Comparison of ENCODE assay signal across 12 cellular contexts in genomic region chr12:93176166-93176565, GRCh38.
DNase-seq lines count a peak whose midpoint lies in the region; ATAC-seq and TF ChIP-seq lines count a peak whose summit lies in the region.
"Had no signal": no experiment of that assay in that cellular context is flagged by ENCODE, and none has a peak within 500 bp of the region (broad histone marks: within the 10 kb centered on the region; RNA-seq: fewer than 3 reads in every experiment).

No MANE protein-coding gene starts in this region.

- H3K9ac ChIP-seq in adipocyte (ENCODE audit: low read length): peak overlapping the region; percentile 15

- POLR2A ChIA-PET in BJ (lab: Charles Lee): interaction anchor here (0.6 kb wide), 1 partner anchor 189 kb away, joined by 5 read pairs; no protein-coding TSS in a partner anchor

- no peaks in the 10 kb centered on the region for H3K27me3 ChIP-seq in BJ (ENCODE audit: control insufficient read depth, insufficient read depth, low read length)
- H3K27me3 ChIP-seq in adipocyte (replicated peaks; ENCODE audit: control insufficient read depth, insufficient read depth, low read length): no peaks in the 10 kb centered on the region
- H3K27me3 ChIP-seq in psoas muscle (ENCODE audit: insufficient read depth in 3 of 3, low read length in 2 of 3): no peaks in the 10 kb centered on the region
- H3K27me3 ChIP-seq in lower lobe of right lung (ENCODE audit: low read depth): no peaks in the 10 kb centered on the region

- TF ChIP-seq CTCF in BJ (IDR thresholded peaks at IDR 0.05; ENCODE audit: insufficient read depth, low read depth, low read length): no peak
- TF ChIP-seq CTCF in fibroblast of villous mesenchyme (IDR thresholded peaks at IDR 0.05; ENCODE audit: insufficient read depth, low read depth, low read length): no peak
- TF ChIP-seq CTCF in psoas muscle (IDR thresholded peaks at IDR 0.05): no peak
- no peak for TF ChIP-seq CTCF in lower lobe of right lung (IDR thresholded peaks at IDR 0.05)

- H3K9me3 ChIP-seq in adipocyte (ENCODE audit: control insufficient read depth, low read length) (no peaks in the 10 kb centered on the region), psoas muscle (no peaks in the 10 kb centered on the region), lower lobe of right lung (no peaks in the 10 kb centered on the region)

- no peak overlapping the region for H3K4me3 ChIP-seq in BJ (ENCODE audit: low read depth, low read length)
- H3K4me3 ChIP-seq in adipocyte (ENCODE audit: low read length): peak overlapping the region; percentile 17
- no peak overlapping the region for H3K4me3 ChIP-seq in fibroblast of villous mesenchyme (ENCODE audit: low read depth, low read length)
- no peak overlapping the region for H3K4me3 ChIP-seq in psoas muscle
- no peak overlapping the region for H3K4me3 ChIP-seq in lower lobe of right lung

- intact Hi-C loops in psoas muscle (cut with DNase I) (loop anchor here in 1 of 2 donors (5.0 kb wide), 1 partner anchor 34 kb away; no protein-coding TSS in a partner anchor), lower lobe of right lung (cut with DNase I) (no loop called here)

- CTCF ChIA-PET in BJ (lab: Yijun Ruan, JAX): no interaction called here

- H3K27ac ChIP-seq in psoas muscle (peak overlapping the region; percentile 58), lower lobe of right lung (no peak overlapping the region)

- ATAC-seq in psoas muscle: peak in 3 of 4 donors; percentile 33 to 58 (median 43)
- ATAC-seq in lower lobe of right lung: no peak
- no peak for ATAC-seq in HG03045 (IDR thresholded peaks at IDR 0.05; ENCODE audit: unreplicated experiment)
- ATAC-seq: activated T-cell treated with anti-CD3 and anti-CD28 coated beads, Interleukin-2, amount 50 U/mL, for 4 hours; HCT116 had no signal

- no peak for TF ChIP-seq POLR2A in erythroblast (IDR thresholded peaks at IDR 0.05; ENCODE audit: low read length)

- DNase-seq in BJ (ENCODE audit: low read depth) (peak; percentile 45), adipocyte (ENCODE audit: low read depth) (peak; percentile 61), fibroblast of villous mesenchyme (ENCODE audit: low read depth) (peak; percentile 71), psoas muscle (no peak), lower lobe of right lung (no peak), erythroblast (lab: John Stamatoyannopoulos, UW) (no peak), MV-4-11 (lab: John Stamatoyannopoulos, UW) (no peak)
- DNase-seq: activated T-cell treated with anti-CD3 and anti-CD28 coated beads, Interleukin-2, amount 50 U/mL, for 4 hours; NCI-H1105; posterior cingulate gyrus had no signal

- WGBS in psoas muscle, 3 donors: 21 to 23% (median 22%) methylated on average over 1 of the region's 1 CpG

- no peaks in the 10 kb centered on the region for H3K36me3 ChIP-seq in BJ (ENCODE audit: control insufficient read depth, insufficient read depth, low read length)
- no peaks in the 10 kb centered on the region for H3K36me3 ChIP-seq in adipocyte (ENCODE audit: control insufficient read depth, insufficient read depth, low read length, severe bottlenecking)
- no peaks in the 10 kb centered on the region for H3K36me3 ChIP-seq in psoas muscle (ENCODE audit: insufficient read depth in 1 of 2, low read depth in 1 of 2)
- H3K36me3 ChIP-seq in lower lobe of right lung: no peaks in the 10 kb centered on the region

- peaks cover 45% of the 10 kb centered on the region for H3K4me1 ChIP-seq in adipocyte (ENCODE audit: control insufficient read depth, insufficient read depth, low read length)
- H3K4me1 ChIP-seq in psoas muscle: peaks cover 54% of the 10 kb centered on the region
- H3K4me1 ChIP-seq in lower lobe of right lung: peaks cover 13% of the 10 kb centered on the region

Comparison
In these comparisons a context has a peak if more than half of its experiments do, and no peak if none do; other contexts are left out.
1. DNase-seq: peak in BJ (single experiment), adipocyte (single experiment) and fibroblast of villous mesenchyme (single experiment); none in psoas muscle (0 of 2), lower lobe of right lung (single experiment), erythroblast (0 of 2) and MV-4-11 (single experiment).
2. ATAC-seq: peak in psoas muscle (3 of 4); none in lower lobe of right lung (0 of 2) and HG03045 (single experiment).